Comparison of ENCODE assay signal across 21 cellular contexts in genomic region chr7:26588511-26588910, GRCh38.
A peak's percentile ranks its signal among the peaks of the same experiment; 100 is the strongest.
DNase-seq lines count a peak whose midpoint lies in the region; ATAC-seq and TF ChIP-seq lines count a peak whose summit lies in the region.
"Had no signal": no experiment of that assay in that cellular context is flagged by ENCODE, and none has a peak within 500 bp of the region (broad histone marks: within the 10 kb centered on the region; RNA-seq: fewer than 3 reads in every experiment).

No MANE protein-coding gene starts in this region.

- H3F3A ChIP-seq in GM23338 (replicated peaks; ENCODE audit: low read depth): no peaks in the 10 kb centered on the region

- H3K36me3 ChIP-seq in GM23338 (ENCODE audit: insufficient read depth) (no peaks in the 10 kb centered on the region), brain microvascular endothelial cell (replicated peaks) (no peaks in the 10 kb centered on the region)
- H3K36me3 ChIP-seq: SJCRH30 had no signal

- 0 out of 2 replicates have a peak, but pooled peaks cover 3% of the 10 kb centered on the region for H3K9me2 ChIP-seq in GM23338 (ENCODE audit: insufficient read depth)

- H3K4me3 ChIP-seq in GM23338 (no peak overlapping the region), brain microvascular endothelial cell (ENCODE audit: low read depth, low read length) (no peak overlapping the region)
- H3K4me3 ChIP-seq: body of pancreas, coronary artery, SJCRH30 had no signal

- peaks cover 2% of the 10 kb centered on the region for H3K27me3 Mint-ChIP-seq in GM23338 (ENCODE audit: insufficient read depth, low read depth, poor library complexity)

- no peak for TF ChIP-seq CTCF in GM23338 (conservative IDR thresholded peaks at IDR 0.05; ENCODE audit: low read depth in 2 of 2)
- no peak for TF ChIP-seq CTCF in brain microvascular endothelial cell (IDR thresholded peaks at IDR 0.05; ENCODE audit: low read depth, low read length, missing control alignments)

- no peak overlapping the region for H3K27ac ChIP-seq in GM23338 (ENCODE audit: low read depth)
- no peak overlapping the region for H3K27ac ChIP-seq in brain microvascular endothelial cell
- H3K27ac ChIP-seq: body of pancreas, coronary artery, SJCRH30 had no signal

- peak; percentile 39 for DNase-seq in D341Med (ENCODE audit: low spot score)
- DNase-seq in GM23338 (ENCODE audit: low spot score): peak; percentile 18
- peak; percentile 7 for DNase-seq in NCI-H526 treated with DMSO at 0.1 percent for 48 hours (lab: John Stamatoyannopoulos, UW)
- DNase-seq in cerebellar cortex (ENCODE audit: low spot score): peak; percentile 88
- no peak for DNase-seq in brain microvascular endothelial cell
- DNase-seq in medulla oblongata (ENCODE audit: extremely low spot score): no peak
- DNase-seq in ACHN: no peak
- DNase-seq: activated effector memory CD4-positive, alpha-beta T cell treated with Interleukin-2 at 50 U/mL for 16 hours; activated naive CD8-positive, alpha-beta T cell treated with anti-CD3 and anti-CD28 coated beads, Interleukin-2, amount 50 U/mL, for 24 hours; body of pancreas; CD8-positive, alpha-beta T cell; KG1; midbrain; OCI-M1; posterior cingulate gyrus; SJCRH30 had no signal

- no peak overlapping the region; the same call in 2 of the 3 replicates for H3K4me3 Mint-ChIP-seq in GM23338
- H3K4me3 Mint-ChIP-seq: activated naive CD8-positive, alpha-beta T cell treated with anti-CD3 and anti-CD28 coated beads, Interleukin-2, amount 50 U/mL, for 24 hours; CD8-positive, alpha-beta T cell; nephron; stimulated activated memory B cell treated with anti-CD40 and anti-IgM and Interleukin-4, amounts not matched to agents 10 μg/mL and 1 μg/mL and 100 μg/mL, for 72 hours; T-helper 1 cell treated with Interleukin-12 subunit alpha and Interleukin-12 subunit beta and Interleukin-4 antibody, amounts not matched to agents 30 μg/mL and 1 μg/mL, for 36 hours had no signal

- H3K36me3 Mint-ChIP-seq in GM23338 (ENCODE audit: low read depth): no peaks in the 10 kb centered on the region
- H3K36me3 Mint-ChIP-seq: CD8-positive, alpha-beta T cell; stimulated activated memory B cell treated with anti-CD40 and anti-IgM and Interleukin-4, amounts not matched to agents 10 μg/mL and 1 μg/mL and 100 μg/mL, for 72 hours had no signal

- no peaks in the 10 kb centered on the region for H4K20me1 ChIP-seq in GM23338 (replicated peaks; ENCODE audit: insufficient read depth)

- in situ Hi-C loops in brain microvascular endothelial cell (cut with HindIII; ENCODE audit: low pct_ligation_motif_present, low sequenced_read_pairs): no loop called here
- in situ Hi-C loops in ACHN (cut with HindIII; ENCODE audit: low pct_ligation_motif_present, low pct_unique_long_range_greater_than_20kb, low sequenced_read_pairs): no loop called here

- peaks cover 6% of the 10 kb centered on the region; the same call in 1 of the 2 replicates for H3K4me1 ChIP-seq in GM23338 (ENCODE audit: insufficient read depth)
- H3K4me1 ChIP-seq: body of pancreas, SJCRH30 had no signal

- H3K4me1 Mint-ChIP-seq in GM23338: peaks cover 19% of the 10 kb centered on the region
- H3K4me1 Mint-ChIP-seq: activated naive CD8-positive, alpha-beta T cell treated with anti-CD3 and anti-CD28 coated beads, Interleukin-2, amount 50 U/mL, for 24 hours had no signal

- no peak overlapping the region for H3K4me2 ChIP-seq in GM23338

- H3K27ac Mint-ChIP-seq in GM23338: no peak overlapping the region
- H3K27ac Mint-ChIP-seq: activated naive CD8-positive, alpha-beta T cell treated with anti-CD3 and anti-CD28 coated beads, Interleukin-2, amount 50 U/mL, for 24 hours; CD8-positive, alpha-beta T cell; nephron; stimulated activated memory B cell treated with anti-CD40 and anti-IgM and Interleukin-4, amounts not matched to agents 10 μg/mL and 1 μg/mL and 100 μg/mL, for 72 hours; T-helper 1 cell treated with Interleukin-12 subunit alpha and Interleukin-12 subunit beta and Interleukin-4 antibody, amounts not matched to agents 30 μg/mL and 1 μg/mL, for 36 hours had no signal

- ATAC-seq in GM23338: no peak
- ATAC-seq: activated naive CD8-positive, alpha-beta T cell treated with anti-CD3 and anti-CD28 coated beads, Interleukin-2, amount 50 U/mL, for 24 hours; body of pancreas; CD8-positive, alpha-beta T cell; left lobe of liver; stimulated activated memory B cell treated with anti-CD40 and anti-IgM and Interleukin-4, amounts not matched to agents 10 μg/mL and 1 μg/mL and 100 μg/mL, for 72 hours had no signal

- H3K27me3 ChIP-seq in GM23338 (ENCODE audit: insufficient read depth) (no peaks in the 10 kb centered on the region), brain microvascular endothelial cell (replicated peaks) (no peaks in the 10 kb centered on the region)
- H3K27me3 ChIP-seq: body of pancreas had no signal

- H3K79me2 ChIP-seq in GM23338 (replicated peaks; ENCODE audit: insufficient read depth): no peaks in the 10 kb centered on the region

- no peaks in the 10 kb centered on the region for H3K9me3 Mint-ChIP-seq in GM23338
- H3K9me3 Mint-ChIP-seq: activated naive CD8-positive, alpha-beta T cell treated with anti-CD3 and anti-CD28 coated beads, Interleukin-2, amount 50 U/mL, for 24 hours; CD8-positive, alpha-beta T cell; nephron; stimulated activated memory B cell treated with anti-CD40 and anti-IgM and Interleukin-4, amounts not matched to agents 10 μg/mL and 1 μg/mL and 100 μg/mL, for 72 hours; T-helper 1 cell treated with Interleukin-12 subunit alpha and Interleukin-12 subunit beta and Interleukin-4 antibody, amounts not matched to agents 30 μg/mL and 1 μg/mL, for 36 hours had no signal

- no peak overlapping the region for H2AFZ ChIP-seq in GM23338

TF ChIP-seq in GM23338, 12 proteins besides CTCF, POLR2A, EP300 and RAD21:
- TF ChIP-seq EZH2 (IDR thresholded peaks at IDR 0.05; ENCODE audit: low read depth, unreplicated experiment) (no peak), ETS1 (IDR thresholded peaks at IDR 0.05) (no peak), REST (IDR thresholded peaks at IDR 0.05; ENCODE audit: unreplicated experiment) (no peak), CREB1 (CRISPR knock-in tag; IDR thresholded peaks at IDR 0.05; ENCODE audit: low read depth) (no peak)

Comparison
In these comparisons a context has a peak if more than half of its experiments do, and no peak if none do; other contexts are left out.
1. DNase-seq: peak in D341Med (single experiment), GM23338 (single experiment), NCI-H526 treated with DMSO at 0.1 percent for 48 hours (single experiment) and cerebellar cortex (single experiment); none in brain microvascular endothelial cell (single experiment), medulla oblongata (single experiment) and ACHN (single experiment).